ENCODE assay signal across 19 cellular contexts in genomic region chr10:128092454-128092853, GRCh38.
"Had no signal": no experiment of that assay in that cellular context is flagged by ENCODE, and none has a peak within 500 bp of the region (broad histone marks: within the 10 kb centered on the region; RNA-seq: fewer than 3 reads in every experiment).

No MANE protein-coding gene starts in this region.

- H3K9me3 ChIP-seq: lower lobe of right lung, sigmoid colon, spleen, thyroid gland had no signal

- ATAC-seq: left cardiac atrium; lower lobe of right lung; natural killer cell treated with Interleukin-12 subunit alpha and Interleukin-12 subunit beta and Interleukin-15 and Interleukin-18, amount 100 ng/mL, for 72 hours; stimulated activated naive B cell treated with anti-CD40 and anti-IgM and Interleukin-4, amounts not matched to agents 10 μg/mL and 1 μg/mL and 100 μg/mL, for 72 hours had no signal

- DNase-seq: activated CD4-positive, alpha-beta T cell treated with anti-CD3 and anti-CD28 coated beads for 1 hour; activated CD4-positive, alpha-beta T cell treated with anti-CD3 and anti-CD28 coated beads, Interleukin-2, amount 50 U/mL, for 48 hours; activated naive CD4-positive, alpha-beta T cell treated with Interleukin-2 at 50 U/mL for 16 hours; activated naive CD8-positive, alpha-beta T cell treated with anti-CD3 and anti-CD28 coated beads, Interleukin-2, amount 10 ng/mL, durations not matched to agents 7 days and 5 days; amygdala; left cardiac atrium; lower lobe of right lung; posterior cingulate gyrus; sigmoid colon; spleen; stimulated activated CD4-positive, alpha-beta T cell treated with anti-CD3 and anti-CD28 coated beads, Interleukin-4, amount 100 ng/mL, for 4 hours; stimulated activated naive B cell treated with anti-CD40 and anti-IgM and Interleukin-4, amounts not matched to agents 10 μg/mL and 1 μg/mL and 100 μg/mL, for 72 hours; SW 1271; T-helper 2 cell; thyroid gland; WERI-Rb-1 had no signal

- H3K79me2 ChIP-seq: hepatocyte had no signal

- H3K27me3 ChIP-seq: sigmoid colon, thyroid gland had no signal

- H3K36me3 ChIP-seq: lower lobe of right lung, sigmoid colon, thyroid gland had no signal

- H2AFZ ChIP-seq: hepatocyte had no signal

- H3K4me2 ChIP-seq: hepatocyte had no signal

- H3K4me1 ChIP-seq: lower lobe of right lung, sigmoid colon, thyroid gland had no signal

- H3K4me3 ChIP-seq: coronary artery, hepatocyte, lower lobe of right lung, sigmoid colon, spleen, thyroid gland had no signal

- H3K27ac ChIP-seq: coronary artery, hepatocyte, lower lobe of right lung, sigmoid colon, spleen, thyroid gland, WERI-Rb-1 had no signal
